ENCODE assay signal across 1 cellular context in the genomic region with DNA sequence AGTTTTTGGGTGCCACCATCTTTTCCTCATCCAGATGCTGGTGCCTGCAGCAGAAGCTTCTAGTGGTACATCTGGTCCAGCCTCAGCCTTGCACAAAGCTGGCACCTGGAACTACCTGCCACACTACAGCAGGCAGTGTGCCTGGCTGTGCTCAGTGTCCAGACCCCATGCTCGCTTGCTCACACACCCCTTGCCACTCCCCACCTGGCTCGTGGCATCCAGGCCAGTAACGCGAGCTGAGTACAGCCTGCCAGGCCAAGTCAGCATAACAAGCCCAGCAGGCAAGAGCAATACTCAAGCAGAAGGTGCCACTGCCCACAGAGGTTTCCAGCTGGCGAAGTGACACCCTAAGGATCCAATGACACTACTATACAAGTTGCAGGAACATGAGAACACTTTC.
TF ChIP-seq lines count a peak whose summit lies in the region.

No MANE protein-coding gene starts in this region.

TF ChIP-seq in H1, 55 proteins besides CTCF, POLR2A, EP300 and RAD21:
- TF ChIP-seq CHD1 (IDR thresholded peaks at IDR 0.05; ENCODE audit: low read depth, low read length) (no peak), CTBP2 (IDR thresholded peaks at IDR 0.05; ENCODE audit: borderline replicate concordance, insufficient read depth, insufficient read length, low read length) (no peak), CHD2 (IDR thresholded peaks at IDR 0.05; ENCODE audit: low read length) (no peak), BCL11A (IDR thresholded peaks at IDR 0.05; ENCODE audit: low read depth in 2 of 2, low read length in 2 of 2) (no peak), CREB1 (IDR thresholded peaks at IDR 0.05) (no peak), HDAC2 (IDR thresholded peaks at IDR 0.05; ENCODE audit: borderline replicate concordance in 1 of 2, low read depth in 2 of 2, low read length in 2 of 2) (no peak), SIN3A (conservative IDR thresholded peaks at IDR 0.05 in 1 of 2, IDR thresholded peaks at IDR 0.05 in 1 of 2; ENCODE audit: low read depth in 1 of 2, low read length in 2 of 2) (no peak), SIRT6 (IDR thresholded peaks at IDR 0.05; ENCODE audit: low read length) (no peak), KDM5A (IDR thresholded peaks at IDR 0.05; ENCODE audit: low read length) (no peak), JUN (IDR thresholded peaks at IDR 0.05; ENCODE audit: low read depth, low read length) (no peak), BACH1 (IDR thresholded peaks at IDR 0.05; ENCODE audit: low read length) (no peak), TCF12 (IDR thresholded peaks at IDR 0.05; ENCODE audit: low read depth, low read length) (no peak), SRF (IDR thresholded peaks at IDR 0.05; ENCODE audit: low read depth, low read length) (no peak), SAP30 (IDR thresholded peaks at IDR 0.05; ENCODE audit: insufficient read depth, insufficient replicate concordance, low read length) (no peak), BRCA1 (IDR thresholded peaks at IDR 0.05; ENCODE audit: low read depth, low read length) (no peak)
- TF ChIP-seq, protein P1, sequence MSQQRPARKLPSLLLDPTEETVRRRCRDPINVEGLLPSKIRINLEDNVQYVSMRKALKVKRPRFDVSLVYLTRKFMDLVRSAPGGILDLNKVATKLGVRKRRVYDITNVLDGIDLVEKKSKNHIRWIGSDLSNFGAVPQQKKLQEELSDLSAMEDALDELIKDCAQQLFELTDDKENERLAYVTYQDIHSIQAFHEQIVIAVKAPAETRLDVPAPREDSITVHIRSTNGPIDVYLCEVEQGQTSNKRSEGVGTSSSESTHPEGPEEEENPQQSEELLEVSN (IDR thresholded peaks at IDR 0.05) = no peak
- TF ChIP-seq, protein P2, sequence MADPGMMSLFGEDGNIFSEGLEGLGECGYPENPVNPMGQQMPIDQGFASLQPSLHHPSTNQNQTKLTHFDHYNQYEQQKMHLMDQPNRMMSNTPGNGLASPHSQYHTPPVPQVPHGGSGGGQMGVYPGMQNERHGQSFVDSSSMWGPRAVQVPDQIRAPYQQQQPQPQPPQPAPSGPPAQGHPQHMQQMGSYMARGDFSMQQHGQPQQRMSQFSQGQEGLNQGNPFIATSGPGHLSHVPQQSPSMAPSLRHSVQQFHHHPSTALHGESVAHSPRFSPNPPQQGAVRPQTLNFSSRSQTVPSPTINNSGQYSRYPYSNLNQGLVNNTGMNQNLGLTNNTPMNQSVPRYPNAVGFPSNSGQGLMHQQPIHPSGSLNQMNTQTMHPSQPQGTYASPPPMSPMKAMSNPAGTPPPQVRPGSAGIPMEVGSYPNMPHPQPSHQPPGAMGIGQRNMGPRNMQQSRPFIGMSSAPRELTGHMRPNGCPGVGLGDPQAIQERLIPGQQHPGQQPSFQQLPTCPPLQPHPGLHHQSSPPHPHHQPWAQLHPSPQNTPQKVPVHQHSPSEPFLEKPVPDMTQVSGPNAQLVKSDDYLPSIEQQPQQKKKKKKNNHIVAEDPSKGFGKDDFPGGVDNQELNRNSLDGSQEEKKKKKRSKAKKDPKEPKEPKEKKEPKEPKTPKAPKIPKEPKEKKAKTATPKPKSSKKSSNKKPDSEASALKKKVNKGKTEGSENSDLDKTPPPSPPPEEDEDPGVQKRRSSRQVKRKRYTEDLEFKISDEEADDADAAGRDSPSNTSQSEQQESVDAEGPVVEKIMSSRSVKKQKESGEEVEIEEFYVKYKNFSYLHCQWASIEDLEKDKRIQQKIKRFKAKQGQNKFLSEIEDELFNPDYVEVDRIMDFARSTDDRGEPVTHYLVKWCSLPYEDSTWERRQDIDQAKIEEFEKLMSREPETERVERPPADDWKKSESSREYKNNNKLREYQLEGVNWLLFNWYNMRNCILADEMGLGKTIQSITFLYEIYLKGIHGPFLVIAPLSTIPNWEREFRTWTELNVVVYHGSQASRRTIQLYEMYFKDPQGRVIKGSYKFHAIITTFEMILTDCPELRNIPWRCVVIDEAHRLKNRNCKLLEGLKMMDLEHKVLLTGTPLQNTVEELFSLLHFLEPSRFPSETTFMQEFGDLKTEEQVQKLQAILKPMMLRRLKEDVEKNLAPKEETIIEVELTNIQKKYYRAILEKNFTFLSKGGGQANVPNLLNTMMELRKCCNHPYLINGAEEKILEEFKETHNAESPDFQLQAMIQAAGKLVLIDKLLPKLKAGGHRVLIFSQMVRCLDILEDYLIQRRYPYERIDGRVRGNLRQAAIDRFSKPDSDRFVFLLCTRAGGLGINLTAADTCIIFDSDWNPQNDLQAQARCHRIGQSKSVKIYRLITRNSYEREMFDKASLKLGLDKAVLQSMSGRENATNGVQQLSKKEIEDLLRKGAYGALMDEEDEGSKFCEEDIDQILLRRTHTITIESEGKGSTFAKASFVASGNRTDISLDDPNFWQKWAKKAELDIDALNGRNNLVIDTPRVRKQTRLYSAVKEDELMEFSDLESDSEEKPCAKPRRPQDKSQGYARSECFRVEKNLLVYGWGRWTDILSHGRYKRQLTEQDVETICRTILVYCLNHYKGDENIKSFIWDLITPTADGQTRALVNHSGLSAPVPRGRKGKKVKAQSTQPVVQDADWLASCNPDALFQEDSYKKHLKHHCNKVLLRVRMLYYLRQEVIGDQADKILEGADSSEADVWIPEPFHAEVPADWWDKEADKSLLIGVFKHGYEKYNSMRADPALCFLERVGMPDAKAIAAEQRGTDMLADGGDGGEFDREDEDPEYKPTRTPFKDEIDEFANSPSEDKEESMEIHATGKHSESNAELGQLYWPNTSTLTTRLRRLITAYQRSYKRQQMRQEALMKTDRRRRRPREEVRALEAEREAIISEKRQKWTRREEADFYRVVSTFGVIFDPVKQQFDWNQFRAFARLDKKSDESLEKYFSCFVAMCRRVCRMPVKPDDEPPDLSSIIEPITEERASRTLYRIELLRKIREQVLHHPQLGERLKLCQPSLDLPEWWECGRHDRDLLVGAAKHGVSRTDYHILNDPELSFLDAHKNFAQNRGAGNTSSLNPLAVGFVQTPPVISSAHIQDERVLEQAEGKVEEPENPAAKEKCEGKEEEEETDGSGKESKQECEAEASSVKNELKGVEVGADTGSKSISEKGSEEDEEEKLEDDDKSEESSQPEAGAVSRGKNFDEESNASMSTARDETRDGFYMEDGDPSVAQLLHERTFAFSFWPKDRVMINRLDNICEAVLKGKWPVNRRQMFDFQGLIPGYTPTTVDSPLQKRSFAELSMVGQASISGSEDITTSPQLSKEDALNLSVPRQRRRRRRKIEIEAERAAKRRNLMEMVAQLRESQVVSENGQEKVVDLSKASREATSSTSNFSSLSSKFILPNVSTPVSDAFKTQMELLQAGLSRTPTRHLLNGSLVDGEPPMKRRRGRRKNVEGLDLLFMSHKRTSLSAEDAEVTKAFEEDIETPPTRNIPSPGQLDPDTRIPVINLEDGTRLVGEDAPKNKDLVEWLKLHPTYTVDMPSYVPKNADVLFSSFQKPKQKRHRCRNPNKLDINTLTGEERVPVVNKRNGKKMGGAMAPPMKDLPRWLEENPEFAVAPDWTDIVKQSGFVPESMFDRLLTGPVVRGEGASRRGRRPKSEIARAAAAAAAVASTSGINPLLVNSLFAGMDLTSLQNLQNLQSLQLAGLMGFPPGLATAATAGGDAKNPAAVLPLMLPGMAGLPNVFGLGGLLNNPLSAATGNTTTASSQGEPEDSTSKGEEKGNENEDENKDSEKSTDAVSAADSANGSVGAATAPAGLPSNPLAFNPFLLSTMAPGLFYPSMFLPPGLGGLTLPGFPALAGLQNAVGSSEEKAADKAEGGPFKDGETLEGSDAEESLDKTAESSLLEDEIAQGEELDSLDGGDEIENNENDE (IDR thresholded peaks at IDR 0.05; ENCODE audit: insufficient replicate concordance, low read length) = no peak
- TF ChIP-seq, protein P3, sequence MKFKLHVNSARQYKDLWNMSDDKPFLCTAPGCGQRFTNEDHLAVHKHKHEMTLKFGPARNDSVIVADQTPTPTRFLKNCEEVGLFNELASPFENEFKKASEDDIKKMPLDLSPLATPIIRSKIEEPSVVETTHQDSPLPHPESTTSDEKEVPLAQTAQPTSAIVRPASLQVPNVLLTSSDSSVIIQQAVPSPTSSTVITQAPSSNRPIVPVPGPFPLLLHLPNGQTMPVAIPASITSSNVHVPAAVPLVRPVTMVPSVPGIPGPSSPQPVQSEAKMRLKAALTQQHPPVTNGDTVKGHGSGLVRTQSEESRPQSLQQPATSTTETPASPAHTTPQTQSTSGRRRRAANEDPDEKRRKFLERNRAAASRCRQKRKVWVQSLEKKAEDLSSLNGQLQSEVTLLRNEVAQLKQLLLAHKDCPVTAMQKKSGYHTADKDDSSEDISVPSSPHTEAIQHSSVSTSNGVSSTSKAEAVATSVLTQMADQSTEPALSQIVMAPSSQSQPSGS (IDR thresholded peaks at IDR 0.05; ENCODE audit: low read length) = no peak
